27 cellular contexts compared by ENCODE assay signal in the genomic region with DNA sequence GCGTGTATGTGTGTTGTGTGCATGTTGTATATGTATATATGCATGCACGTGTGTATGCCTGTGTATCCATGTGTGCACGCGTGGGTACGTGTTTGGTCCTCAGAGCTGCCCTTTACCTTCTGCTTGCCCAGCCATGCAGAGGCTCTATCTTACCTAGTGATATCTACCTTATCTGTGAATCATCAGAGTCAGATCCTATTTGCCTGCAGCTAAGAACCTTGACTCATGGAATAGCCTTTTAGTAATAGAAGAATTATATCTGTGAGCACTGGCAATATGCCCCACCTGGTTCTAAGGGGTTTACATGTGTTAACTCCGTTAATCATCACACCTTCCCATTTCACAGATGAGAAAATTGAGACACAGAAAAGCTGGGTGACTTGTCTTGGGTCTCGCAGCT. TPM values are rescaled to one million over a fixed set of nuclear protein-coding genes. Genes with fewer than 3 reads are reported as not detected.
"Had no signal": no experiment of that assay in that cellular context is flagged by ENCODE, and none has a peak within 500 bp of the region (broad histone marks: within the 10 kb centered on the region; RNA-seq: fewer than 3 reads in every experiment).

No MANE protein-coding gene starts in this region.

- H3K4me1 ChIP-seq: Peyer's patch had no signal

- ATAC-seq: activated CD4-positive, CD25-positive, alpha-beta regulatory T cell treated with anti-CD3 and anti-CD28 coated beads, Interleukin-2, amount 50 U/mL, for 24 hours; activated CD8-positive, alpha-beta T cell treated with anti-CD3 and anti-CD28 coated beads for 36 hours; activated T-cell treated with anti-CD3 and anti-CD28 coated beads, Interleukin-2, amount 50 U/mL, for 72 hours had no signal

- H3K27me3 ChIP-seq: brain microvascular endothelial cell, Peyer's patch had no signal

- H3K27ac ChIP-seq: brain microvascular endothelial cell, Peyer's patch had no signal

- DNase-seq: activated CD4-positive, alpha-beta T cell treated with anti-CD3 and anti-CD28 coated beads for 4 hours; activated CD8-positive, alpha-beta memory T cell treated with anti-CD3 and anti-CD28 coated beads, Interleukin-2, amount 50 U/mL, for 4 hours; activated CD8-positive, alpha-beta T cell treated with anti-CD3 and anti-CD28 coated beads for 36 hours; activated gamma-delta T cell treated with Interleukin-2 at 50 U/mL for 16 hours; activated naive CD4-positive, alpha-beta T cell treated with anti-CD3 and anti-CD28 coated beads, Interleukin-2, amount 10 ng/mL, durations not matched to agents 7 days and 5 days; activated naive CD8-positive, alpha-beta T cell treated with anti-CD3 and anti-CD28 coated beads for 36 hours; activated T-cell treated with anti-CD3 and anti-CD28 coated beads, Interleukin-2, amount 50 U/mL, for 72 hours; brain microvascular endothelial cell; cerebellar nuclear complex; Kasumi-1; MV-4-11; NCI-H1092 treated with DMSO at 0.1 percent for 48 hours; NCI-H1417 treated with DMSO at 0.1 percent for 48 hours; NCI-H1694; NCI-H2029; NCI-H2107; NCI-H2171 treated with DMSO at 0.1 percent for 48 hours; NCI-H345; NCI-H510A treated with DMSO at 0.1 percent for 48 hours; NCI-H69; NK-92 treated with Interleukin-12 subunit alpha and Interleukin-12 subunit beta, amount 100 ng/mL, for 24 hours; OCI-M1; Peyer's patch; SHP77 treated with DMSO at 0.1 percent for 48 hours had no signal

RNA-seq across cellular contexts. Expression of a gene that starts 11.0 kb away (rescaled TPM):
- total RNA-seq: activated CD8-positive, alpha-beta T cell treated with anti-CD3 and anti-CD28 coated beads for 36 hours; activated naive CD8-positive, alpha-beta T cell treated with anti-CD3 and anti-CD28 coated beads for 36 hours; activated T-cell treated with anti-CD3 and anti-CD28 coated beads, Interleukin-2, amount 50 U/mL, for 72 hours; activated T-helper 2 cell treated with anti-CD3 and anti-CD28 coated beads, Interferon-gamma antibody, Interleukin-2, Interleukin-4, amounts not matched to agents 10 μg/mL and 5 μg/mL and 100 μg/mL, durations not matched to agents 14 hours and 24 hours and 36 hours; Peyer's patch; SK-MEL-5 had no signal
